ENCODE assay signal across 1 cellular context in genomic region chr1:109619655-109620395, GRCh38.
A peak's percentile ranks its signal among the peaks of the same experiment; 100 is the strongest.
TF ChIP-seq lines count a peak whose summit lies in the region.

TSS of gene AMPD2 (plus strand) at chr1:109619837. CDS start at chr1:109621176, 1,339 bp downstream.

TF ChIP-seq in GM12878, 131 proteins besides CTCF, POLR2A, EP300 and RAD21 (continued from another document):
- TF ChIP-seq NKRF (conservative IDR thresholded peaks at IDR 0.05) = peak; percentile 68
- no peak for TF ChIP-seq MYB (IDR thresholded peaks at IDR 0.05; ENCODE audit: borderline replicate concordance, low read depth, low read length)
- TF ChIP-seq SPI1 (IDR thresholded peaks at IDR 0.05; ENCODE audit: borderline replicate concordance, insufficient read depth, low read depth, low read length) = peak; percentile 30; the same call in 1 of the 2 replicates
- no peak for TF ChIP-seq TBL1XR1 (IDR thresholded peaks at IDR 0.05; ENCODE audit: low read depth, low read length)
- no peak for TF ChIP-seq PAX8 (IDR thresholded peaks at IDR 0.05)
- TF ChIP-seq MEF2B (IDR thresholded peaks at IDR 0.05; ENCODE audit: partially characterized antibody, poor library complexity, severe bottlenecking) = peak; percentile 72
- TF ChIP-seq, protein P1, sequence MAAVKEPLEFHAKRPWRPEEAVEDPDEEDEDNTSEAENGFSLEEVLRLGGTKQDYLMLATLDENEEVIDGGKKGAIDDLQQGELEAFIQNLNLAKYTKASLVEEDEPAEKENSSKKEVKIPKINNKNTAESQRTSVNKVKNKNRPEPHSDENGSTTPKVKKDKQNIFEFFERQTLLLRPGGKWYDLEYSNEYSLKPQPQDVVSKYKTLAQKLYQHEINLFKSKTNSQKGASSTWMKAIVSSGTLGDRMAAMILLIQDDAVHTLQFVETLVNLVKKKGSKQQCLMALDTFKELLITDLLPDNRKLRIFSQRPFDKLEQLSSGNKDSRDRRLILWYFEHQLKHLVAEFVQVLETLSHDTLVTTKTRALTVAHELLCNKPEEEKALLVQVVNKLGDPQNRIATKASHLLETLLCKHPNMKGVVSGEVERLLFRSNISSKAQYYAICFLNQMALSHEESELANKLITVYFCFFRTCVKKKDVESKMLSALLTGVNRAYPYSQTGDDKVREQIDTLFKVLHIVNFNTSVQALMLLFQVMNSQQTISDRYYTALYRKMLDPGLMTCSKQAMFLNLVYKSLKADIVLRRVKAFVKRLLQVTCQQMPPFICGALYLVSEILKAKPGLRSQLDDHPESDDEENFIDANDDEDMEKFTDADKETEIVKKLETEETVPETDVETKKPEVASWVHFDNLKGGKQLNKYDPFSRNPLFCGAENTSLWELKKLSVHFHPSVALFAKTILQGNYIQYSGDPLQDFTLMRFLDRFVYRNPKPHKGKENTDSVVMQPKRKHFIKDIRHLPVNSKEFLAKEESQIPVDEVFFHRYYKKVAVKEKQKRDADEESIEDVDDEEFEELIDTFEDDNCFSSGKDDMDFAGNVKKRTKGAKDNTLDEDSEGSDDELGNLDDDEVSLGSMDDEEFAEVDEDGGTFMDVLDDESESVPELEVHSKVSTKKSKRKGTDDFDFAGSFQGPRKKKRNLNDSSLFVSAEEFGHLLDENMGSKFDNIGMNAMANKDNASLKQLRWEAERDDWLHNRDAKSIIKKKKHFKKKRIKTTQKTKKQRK (IDR thresholded peaks at IDR 0.05; ENCODE audit: low read depth, low read length) = no peak
- no peak for TF ChIP-seq NFIC (IDR thresholded peaks at IDR 0.05; ENCODE audit: low read depth, low read length)
- TF ChIP-seq ZNF592 (IDR thresholded peaks at IDR 0.05) = no peak
- TF ChIP-seq, protein P2, sequence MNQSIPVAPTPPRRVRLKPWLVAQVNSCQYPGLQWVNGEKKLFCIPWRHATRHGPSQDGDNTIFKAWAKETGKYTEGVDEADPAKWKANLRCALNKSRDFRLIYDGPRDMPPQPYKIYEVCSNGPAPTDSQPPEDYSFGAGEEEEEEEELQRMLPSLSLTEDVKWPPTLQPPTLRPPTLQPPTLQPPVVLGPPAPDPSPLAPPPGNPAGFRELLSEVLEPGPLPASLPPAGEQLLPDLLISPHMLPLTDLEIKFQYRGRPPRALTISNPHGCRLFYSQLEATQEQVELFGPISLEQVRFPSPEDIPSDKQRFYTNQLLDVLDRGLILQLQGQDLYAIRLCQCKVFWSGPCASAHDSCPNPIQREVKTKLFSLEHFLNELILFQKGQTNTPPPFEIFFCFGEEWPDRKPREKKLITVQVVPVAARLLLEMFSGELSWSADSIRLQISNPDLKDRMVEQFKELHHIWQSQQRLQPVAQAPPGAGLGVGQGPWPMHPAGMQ (IDR thresholded peaks at IDR 0.05; ENCODE audit: borderline replicate concordance) = no peak
- peak; percentile 72 for TF ChIP-seq LARP7 (IDR thresholded peaks at IDR 0.05)
- TF ChIP-seq SRF (IDR thresholded peaks at IDR 0.05; ENCODE audit: low read depth in 2 of 2, low read length in 2 of 2) = no peak
- no peak for TF ChIP-seq TCF7 (IDR thresholded peaks at IDR 0.05; ENCODE audit: borderline replicate concordance)
- no peak for TF ChIP-seq PML (IDR thresholded peaks at IDR 0.05; ENCODE audit: low read length)
- TF ChIP-seq EGR1 (IDR thresholded peaks at IDR 0.05; ENCODE audit: borderline replicate concordance in 1 of 2, low read depth in 2 of 2, low read length in 2 of 2) = peak in 1 of 2 experiments; percentile 72; a peak in 2 of 3 replicates
- no peak for TF ChIP-seq ATF7 (IDR thresholded peaks at IDR 0.05; ENCODE audit: low read depth)
- peak; percentile 69 for TF ChIP-seq USF2 (IDR thresholded peaks at IDR 0.05; ENCODE audit: borderline replicate concordance, low read depth, low read length)
TF ChIP-seq in GM12878: peak in this region for 26.
